8 cellular contexts compared by ENCODE assay signal in the genomic region with DNA sequence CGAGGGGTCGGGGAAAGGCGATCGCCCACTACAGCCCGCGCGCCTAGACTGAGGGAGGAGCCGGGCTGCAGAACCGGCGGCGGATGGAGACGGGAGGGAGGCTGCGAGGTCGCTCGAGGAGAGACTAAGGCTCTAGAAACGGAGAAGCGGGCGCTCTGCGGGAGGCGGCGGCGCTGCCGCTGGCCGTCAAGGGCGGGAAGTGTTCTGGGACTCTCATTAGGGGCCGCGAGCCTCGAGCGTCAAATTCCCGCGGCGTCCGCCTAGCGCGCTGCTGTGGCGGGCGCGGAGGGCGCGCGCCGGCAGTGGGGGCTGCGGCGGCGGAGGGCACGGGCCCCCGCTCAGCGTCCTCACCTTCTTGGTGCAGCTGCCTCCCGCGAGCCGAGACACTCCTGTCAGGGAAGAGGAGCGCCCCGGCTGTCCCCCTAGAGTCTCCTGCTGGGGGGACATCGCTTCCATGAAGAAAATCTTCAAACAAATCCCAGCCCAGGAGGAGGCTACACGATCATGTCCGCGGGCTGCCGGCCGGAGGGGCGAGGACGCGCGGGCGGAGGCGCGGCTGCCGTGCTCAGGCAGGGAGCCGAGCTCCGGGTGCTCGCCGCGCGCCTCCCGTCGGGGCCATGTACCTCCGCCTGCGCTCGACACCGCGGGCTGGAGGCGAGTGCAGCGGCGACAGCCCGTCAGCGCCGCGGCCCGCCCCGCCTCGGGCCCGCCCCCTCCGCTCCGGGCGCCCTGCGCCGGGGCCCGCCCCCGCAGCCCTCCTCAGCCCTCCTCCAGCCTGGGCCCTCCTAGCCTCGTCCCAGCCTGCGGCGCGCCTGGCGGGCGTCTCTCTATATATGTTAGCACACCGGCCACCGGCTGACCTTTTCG. TPM values are rescaled to one million over a fixed set of nuclear protein-coding genes. Genes with fewer than 3 reads are reported as not detected.
A peak's percentile ranks its signal among the peaks of the same experiment; 100 is the strongest.
DNase-seq lines count a peak whose midpoint lies in the region; ATAC-seq and TF ChIP-seq lines count a peak whose summit lies in the region.

A gene with protein sequence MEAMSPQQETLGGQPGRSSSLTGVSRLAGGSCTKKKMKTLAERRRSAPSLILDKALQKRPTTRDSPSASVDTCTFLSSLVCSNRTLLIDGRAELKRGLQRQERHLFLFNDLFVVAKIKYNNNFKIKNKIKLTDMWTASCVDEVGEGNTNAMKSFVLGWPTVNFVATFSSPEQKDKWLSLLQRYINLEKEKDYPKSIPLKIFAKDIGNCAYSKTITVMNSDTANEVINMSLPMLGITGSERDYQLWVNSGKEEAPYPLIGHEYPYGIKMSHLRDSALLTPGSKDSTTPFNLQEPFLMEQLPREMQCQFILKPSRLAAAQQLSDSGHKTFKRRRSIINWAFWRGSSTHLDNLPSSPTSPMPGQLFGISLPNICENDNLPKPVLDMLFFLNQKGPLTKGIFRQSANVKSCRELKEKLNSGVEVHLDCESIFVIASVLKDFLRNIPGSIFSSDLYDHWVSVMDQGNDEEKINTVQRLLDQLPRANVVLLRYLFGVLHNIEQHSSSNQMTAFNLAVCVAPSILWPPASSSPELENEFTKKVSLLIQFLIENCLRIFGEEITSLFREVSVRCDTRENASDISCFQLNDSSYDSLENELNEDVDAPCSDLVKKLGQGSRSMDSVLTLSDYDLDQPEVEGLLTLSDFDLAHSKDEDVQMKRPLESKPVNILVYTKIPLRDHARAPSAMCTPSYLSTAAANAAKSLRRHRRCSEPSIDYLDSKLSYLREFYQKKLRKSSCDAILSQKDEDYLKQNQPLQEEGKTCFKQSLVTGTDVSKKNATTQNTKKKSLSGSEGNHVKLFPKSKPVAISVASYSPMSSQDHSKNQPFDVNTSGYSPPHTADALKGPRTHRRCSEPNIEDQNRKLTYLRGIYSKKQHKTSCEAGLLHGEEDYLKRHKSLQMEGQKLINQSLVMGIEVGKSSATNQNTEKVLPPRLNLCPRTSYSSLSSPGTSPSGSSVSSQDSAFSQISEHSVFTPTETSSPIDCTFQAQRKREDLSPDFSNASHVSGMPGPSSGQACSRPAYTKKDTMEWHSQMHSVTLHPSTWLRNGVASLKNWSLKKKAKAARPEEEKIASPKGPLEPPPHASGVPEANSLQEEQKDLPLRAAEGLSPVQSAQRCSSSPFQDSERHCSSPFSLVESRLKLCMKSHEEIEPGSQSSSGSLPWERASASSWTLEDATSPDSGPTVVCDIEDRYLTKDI (minus strand): TSS at position 662 of the 867 bp plus-strand sequence. CDS start 206 bp downstream, at position 456.

- H3K27ac ChIP-seq in Panc1 (ENCODE audit: low read length), result no peak within 1 kb of the TSS

- intact Hi-C loops in Panc1 (cut with micrococcal nuclease; ENCODE audit: unreplicated experiment), result loop anchor here (10.0 kb wide), 1 partner anchor 523 kb away; no protein-coding TSS in a partner anchor

- peak within 1 kb of the TSS; percentile 40 to 46 for H3K4me3 ChIP-seq in Panc1 (ENCODE audit: low read depth in 2 of 2, low read length in 2 of 2)

- no peaks in the 10 kb centered on the region for H3K9me3 Mint-ChIP-seq in progenitor cell of endocrine pancreas (ENCODE audit: low read depth)

- peak; percentile 48 for DNase-seq in COR-L47 (lab: John Stamatoyannopoulos, UW)
- DNase-seq in Panc1 (ENCODE audit: low read depth, low spot score), result no peak
- DNase-seq in amygdala (lab: John Stamatoyannopoulos, UW), result peak in 36 of 56 donors; percentile 19 to 76 (median 50)
- peak; percentile 86 for DNase-seq in hepatic stellate cell (ENCODE audit: low spot score)
- DNase-seq in progenitor cell of endocrine pancreas (ENCODE audit: low spot score, unreplicated experiment), result peak; percentile 58
- no peak for DNase-seq in NK-92 (lab: John Stamatoyannopoulos, UW; ENCODE audit: unreplicated experiment)

- peaks cover 6% of the 10 kb centered on the region for H3K4me1 Mint-ChIP-seq in progenitor cell of endocrine pancreas (ENCODE audit: low read depth)

- H3K27me3 Mint-ChIP-seq in progenitor cell of endocrine pancreas, result peaks cover 72% of the 10 kb centered on the region

- no peaks in the 10 kb centered on the region for H3K9me3 ChIP-seq in Panc1 (ENCODE audit: control insufficient read depth, insufficient read depth, low read depth, low read length)

- in situ Hi-C loops in Panc1 (cut with HindIII; ENCODE audit: low pct_unique_long_range_greater_than_20kb, low sequenced_read_pairs), result no loop called here

- no TSS peak for BruUV-seq in Panc1 (replicated peaks; lab: Mats Ljungman, UMichigan)

- H3K4me1 ChIP-seq in Panc1 (ENCODE audit: control insufficient read depth, insufficient read depth, low read length), result peaks cover 11% of the 10 kb centered on the region; the same call in 1 of the 2 replicates

- H3K4me3 Mint-ChIP-seq in progenitor cell of endocrine pancreas (ENCODE audit: low read depth), result peak within 1 kb of the TSS; percentile 68

- H3K27ac Mint-ChIP-seq in progenitor cell of endocrine pancreas, result no peak within 1 kb of the TSS

- CTCF ChIA-PET in Panc1 (lab: Charles Lee), result no interaction called here

- no peaks in the 10 kb centered on the region for H3K36me3 Mint-ChIP-seq in progenitor cell of endocrine pancreas (ENCODE audit: insufficient read depth)

- ATAC-seq in GM21360 (IDR thresholded peaks at IDR 0.05; ENCODE audit: unreplicated experiment) (peak; percentile 85), HG03571 (IDR thresholded peaks at IDR 0.05; ENCODE audit: unreplicated experiment) (peak; percentile 73), Panc1 (peak; percentile 92)

- no peaks in the 10 kb centered on the region for H3K36me3 ChIP-seq in Panc1 (ENCODE audit: control insufficient read depth, insufficient read depth, low read length)

- H3K27me3 ChIP-seq in Panc1 (ENCODE audit: control insufficient read depth, insufficient read depth, low read length), result peaks cover 61% of the 10 kb centered on the region

- TF ChIP-seq CTCF in Panc1 (IDR thresholded peaks at IDR 0.05) (no peak), progenitor cell of endocrine pancreas (IDR thresholded peaks at IDR 0.05; ENCODE audit: unreplicated experiment) (peak; percentile 16)

- POLR2A ChIA-PET in Panc1 (lab: Charles Lee), result no interaction called here

RNA-seq across cellular contexts. Expression of the gene that starts here (rescaled TPM):
- total RNA-seq in Panc1 (2021; ENCODE audit: unreplicated experiment), result 0.05 TPM
- not detected for polyA plus RNA-seq in Panc1 (2012; ENCODE audit: insufficient read length)
- total RNA-seq in progenitor cell of endocrine pancreas, result 0.07 and 0.14 TPM in 2 replicates

Comparison
In these comparisons a context has a peak if more than half of its experiments do, and no peak if none do; other contexts are left out.
1. Peak in ATAC-seq and H3K4me3 ChIP-seq in Panc1; RNA of the gene not detected or under 1 TPM.
2. Peak in DNase-seq in progenitor cell of endocrine pancreas; RNA of the gene not detected or under 1 TPM.
3. DNase-seq: peak in COR-L47 (single experiment), amygdala (36 of 56) and hepatic stellate cell (single experiment); none in Panc1 (single experiment) and NK-92 (single experiment).
4. Peak in every context shown above with its lines, with median percentiles within 50 percentile points of each other: ATAC-seq.